In the genomic region with DNA sequence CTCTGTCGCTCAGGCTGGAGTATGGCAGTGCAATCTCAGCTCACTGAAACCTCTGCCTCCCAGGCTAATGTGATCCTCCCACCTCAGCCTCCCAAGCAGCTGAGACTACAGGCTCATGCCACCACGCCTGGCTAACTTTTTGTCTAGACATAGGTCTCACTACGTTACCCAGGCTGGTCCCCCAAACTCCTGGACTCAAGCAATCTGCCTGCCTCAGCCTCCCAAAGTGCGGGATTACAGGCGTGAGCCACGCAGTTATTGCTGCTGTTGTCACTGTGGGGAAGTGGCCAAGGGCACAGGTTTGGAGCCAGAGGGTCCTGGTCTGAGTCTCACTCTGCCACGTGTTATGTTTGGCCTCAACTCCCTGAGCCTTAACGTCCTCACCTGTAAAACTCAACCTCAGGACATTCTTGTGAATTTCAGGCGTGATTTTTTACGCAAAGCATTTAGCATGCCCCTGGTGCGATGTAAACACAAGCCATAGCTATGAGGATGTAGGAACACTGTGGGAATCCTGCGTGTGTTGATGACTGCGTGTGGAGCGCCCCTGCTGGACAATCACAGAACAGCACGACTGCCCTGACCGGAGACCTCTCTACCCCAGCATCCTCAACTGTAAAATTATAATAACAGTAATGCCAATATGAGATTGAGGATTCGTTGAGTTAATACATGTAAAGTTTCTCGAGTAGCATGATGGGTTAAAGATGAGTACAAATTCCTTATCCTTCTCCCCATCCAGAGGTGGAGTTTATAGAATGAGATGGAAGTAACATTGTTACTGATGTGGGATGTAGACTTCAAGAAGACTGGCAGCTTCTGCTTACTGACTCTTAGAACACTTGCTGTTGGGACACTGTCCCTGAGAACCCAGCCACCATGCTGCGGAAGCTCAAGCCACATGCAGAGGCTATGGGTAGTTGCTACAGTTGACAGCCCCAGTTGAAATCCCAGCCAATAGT, we compare ENCODE assay signal across 8 cellular contexts. TPM values are rescaled to one million over a fixed set of nuclear protein-coding genes. Genes with fewer than 3 reads are reported as not detected.
DNase-seq lines count a peak whose midpoint lies in the region; ATAC-seq and TF ChIP-seq lines count a peak whose summit lies in the region.

No MANE protein-coding gene starts in this region.

- peak; percentile 73 to 75 for ATAC-seq in activated naive CD4-positive, alpha-beta T cell treated with anti-CD3 and anti-CD28 coated beads, Interleukin-2, amount 50 U/mL, for 72 hours
- peak; percentile 71 for ATAC-seq in left ventricle myocardium superior

- no peaks in the 10 kb centered on the region for H3K27me3 ChIP-seq in SK-N-SH (ENCODE audit: insufficient read depth)

- intact Hi-C loops in left ventricle myocardium superior (cut with micrococcal nuclease) = no loop called here

- POLR2A ChIA-PET in SK-N-SH (lab: Yijun Ruan, JAX) = no interaction called here

- no peaks in the 10 kb centered on the region for H4K20me1 ChIP-seq in SK-N-SH (ENCODE audit: insufficient read depth)

- no peak overlapping the region for H3K27ac ChIP-seq in SK-N-SH (ENCODE audit: low read depth in 2 of 2, low read length in 1 of 2)

- no peaks in the 10 kb centered on the region for H3K9me3 ChIP-seq in SK-N-SH

- no peaks in the 10 kb centered on the region for H3F3A ChIP-seq in SK-N-SH (replicated peaks; ENCODE audit: insufficient read depth)

- CTCF ChIA-PET in SK-N-SH (lab: Yijun Ruan, JAX) = interaction anchor here (0.5 to 5.7 kb wide), 37 partner anchors 9 to 283 kb away, joined by 3 to 60 read pairs (median 4); partner anchors contain the start of genes CALM3 and DACT3

- H3K9me2 ChIP-seq in SK-N-SH = no peaks in the 10 kb centered on the region

- H3K9me3 Mint-ChIP-seq in activated naive CD4-positive, alpha-beta T cell treated with anti-CD3 and anti-CD28 coated beads, Interleukin-2, amount 50 U/mL, for 72 hours = no peaks in the 10 kb centered on the region

- no peak overlapping the region for H3K4me2 ChIP-seq in SK-N-SH

- peaks cover 0 to 9% of the 10 kb centered on the region in 2 experiments; a peak in 1 of 4 replicates for H3K4me1 ChIP-seq in SK-N-SH (ENCODE audit: control insufficient read depth in 1 of 2, insufficient read depth in 2 of 2, low read depth in 1 of 2, low read length in 1 of 2)

- TF ChIP-seq CTCF in SK-N-SH (IDR thresholded peaks at IDR 0.05) = peak; percentile 89

- H3K9ac ChIP-seq in SK-N-SH = no peak overlapping the region

- 0 out of 2 replicates have a peak, but pooled peaks have one; percentile 9 for TF ChIP-seq RAD21 in SK-N-SH (IDR thresholded peaks at IDR 0.05; ENCODE audit: low read length)

- H3K27ac Mint-ChIP-seq in activated naive CD4-positive, alpha-beta T cell treated with anti-CD3 and anti-CD28 coated beads, Interleukin-2, amount 50 U/mL, for 72 hours = no peak overlapping the region

- DNase-seq in NOMO-1 treated with DMSO at 0.1 percent for 48 hours (lab: John Stamatoyannopoulos, UW; ENCODE audit: unreplicated experiment) (peak; percentile 17), NOMO-1 treated with dmso at 0.1 percent for 144 hours (lab: John Stamatoyannopoulos, UW; ENCODE audit: unreplicated experiment) (no peak), SK-N-SH (peak; percentile 70), left ventricle myocardium superior (peak; percentile 73), NCI-H187 treated with DMSO at 0.1 percent for 48 hours (lab: John Stamatoyannopoulos, UW) (no peak), putamen (ENCODE audit: low spot score) (no peak)
- DNase-seq in activated naive CD4-positive, alpha-beta T cell treated with anti-CD3 and anti-CD28 coated beads, Interleukin-2, amount 50 U/mL, for 72 hours (ENCODE audit: low spot score in 2 of 2) = peak; percentile 58 to 69
- DNase-seq in stimulated activated CD4-positive, alpha-beta T cell treated with anti-CD3 and anti-CD28 coated beads, Interleukin-1b, Interleukin-23, amount 100 ng/mL, for 1 hour (ENCODE audit: low read depth in 2 of 2) = peak; percentile 24 to 50

- H3K79me2 ChIP-seq in SK-N-SH (ENCODE audit: insufficient read depth) = no peaks in the 10 kb centered on the region

- H3K36me3 ChIP-seq in SK-N-SH (replicated peaks in 1 of 2; ENCODE audit: control insufficient read depth in 1 of 2, insufficient read depth in 2 of 2, low read length in 1 of 2) = no peaks in the 10 kb centered on the region

- H3K4me3 ChIP-seq in SK-N-SH (ENCODE audit: low read depth in 2 of 2, low read length in 1 of 2) = peak overlapping the region in 1 of 2 experiments; percentile 11; a peak in 1 of 4 replicates

- H3K36me3 Mint-ChIP-seq in activated naive CD4-positive, alpha-beta T cell treated with anti-CD3 and anti-CD28 coated beads, Interleukin-2, amount 50 U/mL, for 72 hours = no peaks in the 10 kb centered on the region

- 26% methylated on average over 19 of the region's 19 CpGs for WGBS in SK-N-SH (ENCODE audit: low lambda C conversion rate)

- no peak for TF ChIP-seq EP300 in SK-N-SH (IDR thresholded peaks at IDR 0.05; ENCODE audit: borderline replicate concordance in 1 of 2, low read depth in 1 of 2, low read length in 1 of 2)

- no peak overlapping the region for H2AFZ ChIP-seq in SK-N-SH (ENCODE audit: low read depth)

TF ChIP-seq in SK-N-SH, 30 proteins besides CTCF, POLR2A, EP300 and RAD21:
- 0 out of 2 replicates have a peak, but pooled peaks have one; percentile 15 for TF ChIP-seq RCOR1 (IDR thresholded peaks at IDR 0.05; ENCODE audit: low read length)
- TF ChIP-seq, protein P1, sequence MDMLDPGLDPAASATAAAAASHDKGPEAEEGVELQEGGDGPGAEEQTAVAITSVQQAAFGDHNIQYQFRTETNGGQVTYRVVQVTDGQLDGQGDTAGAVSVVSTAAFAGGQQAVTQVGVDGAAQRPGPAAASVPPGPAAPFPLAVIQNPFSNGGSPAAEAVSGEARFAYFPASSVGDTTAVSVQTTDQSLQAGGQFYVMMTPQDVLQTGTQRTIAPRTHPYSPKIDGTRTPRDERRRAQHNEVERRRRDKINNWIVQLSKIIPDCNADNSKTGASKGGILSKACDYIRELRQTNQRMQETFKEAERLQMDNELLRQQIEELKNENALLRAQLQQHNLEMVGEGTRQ (IDR thresholded peaks at IDR 0.05; ENCODE audit: borderline replicate concordance, low read depth, low read length) = no peak

RNA-seq across cellular contexts. Expression of gene PNMA8B, which starts 41.8 kb away (rescaled TPM):
- polyA plus RNA-seq in SK-N-SH (2012; rRNA removed) = 0.63 and 0.92 TPM in 2 replicates
- polyA plus RNA-seq in SK-N-SH (2012; cell fraction: cytosol; rRNA removed) = 0.39 and 0.66 TPM in 2 replicates
- polyA plus RNA-seq in SK-N-SH (2012; cell fraction: nucleus; rRNA removed) = 0.66 and 0.74 TPM in 2 replicates
- under 1 TPM; 0.06 to 0.43 TPM for total RNA-seq in activated naive CD4-positive, alpha-beta T cell treated with anti-CD3 and anti-CD28 coated beads, Interleukin-2, amount 50 U/mL, for 72 hours
- 0.89 TPM for total RNA-seq in left ventricle myocardium superior

Comparison
In these comparisons a context has a peak if more than half of its experiments do, and no peak if none do; other contexts are left out.
1. DNase-seq: peak in NOMO-1 treated with DMSO at 0.1 percent for 48 hours (single experiment), SK-N-SH (single experiment), activated naive CD4-positive, alpha-beta T cell treated with anti-CD3 and anti-CD28 coated beads, Interleukin-2, amount 50 U/mL, for 72 hours (2 of 2), left ventricle myocardium superior (single experiment) and stimulated activated CD4-positive, alpha-beta T cell treated with anti-CD3 and anti-CD28 coated beads, Interleukin-1b, Interleukin-23, amount 100 ng/mL, for 1 hour (2 of 2); none in NOMO-1 treated with dmso at 0.1 percent for 144 hours (single experiment), NCI-H187 treated with DMSO at 0.1 percent for 48 hours (single experiment) and putamen (single experiment).